9 cellular contexts compared by ENCODE assay signal in the genomic region with DNA sequence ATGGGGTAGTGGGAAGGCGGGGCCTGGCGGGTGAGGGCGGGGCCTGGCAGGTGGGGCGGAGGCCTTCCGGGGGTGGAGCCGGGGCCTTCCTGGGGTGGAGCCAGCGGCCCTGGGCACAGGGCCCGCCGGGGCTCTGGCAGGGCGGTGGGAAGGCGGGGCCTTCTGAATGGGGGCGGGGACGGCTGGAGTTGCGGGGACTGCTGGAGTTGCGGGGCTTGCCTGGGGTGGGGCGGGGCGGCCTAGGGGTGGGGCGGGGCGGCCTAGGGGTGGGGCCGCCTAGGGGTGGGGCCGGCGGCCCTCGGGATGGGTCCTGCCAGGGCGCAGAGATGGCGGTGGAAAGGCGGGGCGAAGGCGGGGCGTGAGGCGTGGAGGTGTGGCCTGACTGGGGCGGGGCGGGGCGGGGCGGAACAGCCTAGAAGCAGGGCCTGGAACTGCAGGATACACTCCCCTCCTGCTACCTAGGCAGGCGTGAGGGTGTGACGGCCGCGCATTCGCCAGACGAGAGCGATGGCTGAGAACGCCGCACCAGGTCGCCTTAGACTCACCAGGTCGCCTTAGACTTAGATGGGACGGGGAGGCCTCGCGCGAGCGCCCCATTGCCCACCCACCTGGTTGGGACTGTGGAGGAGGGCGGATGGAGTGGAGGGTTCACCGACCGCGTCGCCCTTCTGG. TPM values are rescaled to one million over a fixed set of nuclear protein-coding genes. Genes with fewer than 3 reads are reported as not detected.
DNase-seq lines count a peak whose midpoint lies in the region; ATAC-seq and TF ChIP-seq lines count a peak whose summit lies in the region.
"Had no signal": no experiment of that assay in that cellular context is flagged by ENCODE, and none has a peak within 500 bp of the region (broad histone marks: within the 10 kb centered on the region; RNA-seq: fewer than 3 reads in every experiment).

No MANE protein-coding gene starts in this region.

- 93% methylated on average over 55 of the region's 55 CpGs for WGBS in HUES64
- WGBS in lower leg skin, 2 donors, result 6% methylated on average over 19 to 44 of the region's 55 CpGs

- peak overlapping the region; percentile 37 for H3K4me3 ChIP-seq in AG10803 (ENCODE audit: low read length)
- peak overlapping the region; percentile 33; the same call in 1 of the 2 replicates for H3K4me3 ChIP-seq in HUES64 (ENCODE audit: low read length)
- H3K4me3 ChIP-seq in lower leg skin (ENCODE audit: low read depth, poor library complexity, severe bottlenecking), result no peak overlapping the region
- H3K4me3 ChIP-seq: HAP-1 had no signal

- H3K4me1 ChIP-seq in HUES64 (ENCODE audit: insufficient read depth, low read length), result no peaks in the 10 kb centered on the region
- H3K4me1 ChIP-seq: HAP-1 had no signal

- H3K9me3 ChIP-seq in HUES64 (ENCODE audit: insufficient read depth, low read depth, low read length), result no peaks in the 10 kb centered on the region
- H3K9me3 ChIP-seq: HAP-1 had no signal

- H3K9ac ChIP-seq in HUES64 (ENCODE audit: low read depth, low read length), result no peak overlapping the region; the same call in 1 of the 2 replicates

- no peaks in the 10 kb centered on the region for H3K27me3 ChIP-seq in HUES64 (ENCODE audit: insufficient read depth, low read length)

- no peak for TF ChIP-seq POLR2A in lower leg skin (IDR thresholded peaks at IDR 0.05)

- no peak for TF ChIP-seq CTCF in AG10803 (conservative IDR thresholded peaks at IDR 0.05; ENCODE audit: low read length)
- no peak for TF ChIP-seq CTCF in lower leg skin (IDR thresholded peaks at IDR 0.05)

- H3K27ac ChIP-seq in HUES64 (ENCODE audit: low read depth, low read length), result no peak overlapping the region

- DNase-seq in AG10803 (ENCODE audit: low read depth), result peak; percentile 58
- peak; percentile 83 to 85 for DNase-seq in activated CD4-positive, alpha-beta T cell treated with anti-CD3 and anti-CD28 coated beads, Interleukin-2, amount 50 U/mL, for 48 hours
- DNase-seq in dermis blood vessel endothelial cell, result peak; percentile 67
- peak; percentile 65 to 95 for DNase-seq in lower leg skin (ENCODE audit: low spot score in 2 of 2)
- DNase-seq in stimulated activated CD4-positive, alpha-beta T cell treated with anti-CD3 and anti-CD28 coated beads, TNF-alpha, amount 100 ng/mL, for 48 hours (ENCODE audit: low read depth in 3 of 3), result peak; percentile 70 to 83 (median 83)
- no peak for DNase-seq in COR-L47 (lab: John Stamatoyannopoulos, UW)

- intact Hi-C loops in lower leg skin (cut with DNase I; ENCODE audit: low total_unique reads), result no loop called here

- H3K36me3 ChIP-seq in HUES64 (ENCODE audit: insufficient read depth, low read length), result no peaks in the 10 kb centered on the region
- H3K36me3 ChIP-seq: HAP-1 had no signal

- peak; percentile 63 for ATAC-seq in GM19467 (IDR thresholded peaks at IDR 0.05; ENCODE audit: unreplicated experiment)

RNA-seq across cellular contexts. Expression of a gene that starts 19.3 kb away (rescaled TPM):
- polyA plus RNA-seq in HUES64 (2013, experiment 1 of 2), result 28.2 TPM
- 26.1 TPM for polyA plus RNA-seq in HUES64 (2013, experiment 2 of 2)
- total RNA-seq in dermis blood vessel endothelial cell (30.8 and 61.4 TPM in 2 replicates), lower leg skin (10 to 100 TPM; 14.4 to 35.2 (median 27.1) TPM)

RNA-seq across cellular contexts. Expression of a gene that starts 53.5 kb away (rescaled TPM):
- 0.40 TPM for polyA plus RNA-seq in HUES64 (2013, experiment 1 of 2)
- polyA plus RNA-seq in HUES64 (2013, experiment 2 of 2), result 0.82 TPM
- total RNA-seq in dermis blood vessel endothelial cell (3.0 and 3.1 TPM in 2 replicates), lower leg skin (10 to 100 TPM; 13.1 to 39.5 (median 18.2) TPM)
